ENCODE assay signal across 21 cellular contexts in genomic region chr7:107691713-107692112, GRCh38. TPM values are rescaled to one million over a fixed set of nuclear protein-coding genes. Genes with fewer than 3 reads are reported as not detected.
DNase-seq lines count a peak whose midpoint lies in the region; ATAC-seq and TF ChIP-seq lines count a peak whose summit lies in the region.
"Had no signal": no experiment of that assay in that cellular context is flagged by ENCODE, and none has a peak within 500 bp of the region (broad histone marks: within the 10 kb centered on the region; RNA-seq: fewer than 3 reads in every experiment).

No MANE protein-coding gene starts in this region.

- H3K27ac Mint-ChIP-seq in mesothelial cell of epicardium: no peak overlapping the region
- H3K27ac Mint-ChIP-seq: activated B cell treated with CpG ODN at 0.5 μM for 24 hours; activated naive CD8-positive, alpha-beta T cell treated with anti-CD3 and anti-CD28 coated beads, Interleukin-2, amount 10 ng/mL, durations not matched to agents 7 days and 5 days; activated T-cell treated with anti-CD3 and anti-CD28 coated beads, Interleukin-2, amount 50 U/mL, for 72 hours; stimulated activated memory B cell treated with anti-CD40 and anti-IgM and Interleukin-4, amounts not matched to agents 10 μg/mL and 1 μg/mL and 100 μg/mL, for 72 hours; T-helper 1 cell treated with Interleukin-12 subunit alpha and Interleukin-12 subunit beta and Interleukin-4 antibody, amounts not matched to agents 30 μg/mL and 1 μg/mL, for 36 hours had no signal

- peak; percentile 28 for DNase-seq in NCI-H82 (lab: John Stamatoyannopoulos, UW)
- no peak for DNase-seq in NCI-H82 treated with DMSO at 0.1 percent for 48 hours (lab: John Stamatoyannopoulos, UW; ENCODE audit: unreplicated experiment)
- DNase-seq in astrocyte of the hippocampus (ENCODE audit: low read depth, low spot score): peak; percentile 50
- DNase-seq in heart left ventricle: peak in 3 of 5 donors; percentile 36 to 50 (median 47)
- DNase-seq in smooth muscle cell of the brain vasculature (ENCODE audit: low read depth, low spot score): peak; percentile 43
- no peak for DNase-seq in coronary artery (ENCODE audit: low spot score)
- DNase-seq in mesothelial cell of epicardium (ENCODE audit: low spot score in 2 of 2, unreplicated experiment in 2 of 2): no peak
- DNase-seq: 8988T; activated B cell treated with CpG ODN at 0.5 μM for 24 hours; activated naive CD8-positive, alpha-beta T cell treated with anti-CD3 and anti-CD28 coated beads, Interleukin-2, amount 10 ng/mL, durations not matched to agents 7 days and 5 days; activated T-cell treated with anti-CD3 and anti-CD28 coated beads, Interleukin-2, amount 50 U/mL, for 72 hours; H7; NCI-H1417; pancreas; SHP77; stimulated activated CD4-positive, alpha-beta T cell treated with anti-CD3 and anti-CD28 coated beads, Interleukin-12 subunit alpha, Interleukin-12 subunit beta, amount 100 ng/mL, for 4 hours; transverse colon had no signal

- no peaks in the 10 kb centered on the region for H3K9me3 ChIP-seq in heart left ventricle
- H3K9me3 ChIP-seq: pancreas, transverse colon had no signal

- H3K4me3 ChIP-seq in heart left ventricle (peak overlapping the region in 4 of 12 donors; percentile 7 to 16 (median 13)), coronary artery (no peak overlapping the region)
- H3K4me3 ChIP-seq: pancreas, transverse colon had no signal

- no peak for TF ChIP-seq POLR2A in heart left ventricle (IDR thresholded peaks at IDR 0.05)

- TF ChIP-seq CTCF in heart left ventricle (IDR thresholded peaks at IDR 0.05) (no peak), coronary artery (IDR thresholded peaks at IDR 0.05) (no peak), mesothelial cell of epicardium (IDR thresholded peaks at IDR 0.05; ENCODE audit: unreplicated experiment) (no peak)

- ATAC-seq in heart left ventricle (peak in 3 of 4 donors; percentile 76 to 81 (median 77)), HG02610 (IDR thresholded peaks at IDR 0.05; ENCODE audit: unreplicated experiment) (no peak)
- ATAC-seq: activated T-cell treated with anti-CD3 and anti-CD28 coated beads, Interleukin-2, amount 50 U/mL, for 72 hours; pancreas; stimulated activated memory B cell treated with anti-CD40 and anti-IgM and Interleukin-4, amounts not matched to agents 10 μg/mL and 1 μg/mL and 100 μg/mL, for 72 hours had no signal

- peaks cover 12% of the 10 kb centered on the region for H3K4me1 Mint-ChIP-seq in mesothelial cell of epicardium
- H3K4me1 Mint-ChIP-seq: activated B cell treated with CpG ODN at 0.5 μM for 24 hours; stimulated activated memory B cell treated with anti-CD40 and anti-IgM and Interleukin-4, amounts not matched to agents 10 μg/mL and 1 μg/mL and 100 μg/mL, for 72 hours had no signal

- H3K27me3 ChIP-seq in heart left ventricle: no peaks in the 10 kb centered on the region
- H3K27me3 ChIP-seq: pancreas, transverse colon had no signal

- peaks cover 37% of the 10 kb centered on the region for H3K27me3 Mint-ChIP-seq in mesothelial cell of epicardium (ENCODE audit: low read depth)
- H3K27me3 Mint-ChIP-seq: stimulated activated memory B cell treated with anti-CD40 and anti-IgM and Interleukin-4, amounts not matched to agents 10 μg/mL and 1 μg/mL and 100 μg/mL, for 72 hours had no signal

- WGBS in heart left ventricle, 4 donors: 33 to 42% (median 35%) methylated on average over 3 of the region's 3 CpGs

- no peaks in the 10 kb centered on the region for H3K9me3 Mint-ChIP-seq in mesothelial cell of epicardium
- H3K9me3 Mint-ChIP-seq: activated B cell treated with CpG ODN at 0.5 μM for 24 hours; activated naive CD8-positive, alpha-beta T cell treated with anti-CD3 and anti-CD28 coated beads, Interleukin-2, amount 10 ng/mL, durations not matched to agents 7 days and 5 days; activated T-cell treated with anti-CD3 and anti-CD28 coated beads, Interleukin-2, amount 50 U/mL, for 72 hours; stimulated activated memory B cell treated with anti-CD40 and anti-IgM and Interleukin-4, amounts not matched to agents 10 μg/mL and 1 μg/mL and 100 μg/mL, for 72 hours; T-helper 1 cell treated with Interleukin-12 subunit alpha and Interleukin-12 subunit beta and Interleukin-4 antibody, amounts not matched to agents 30 μg/mL and 1 μg/mL, for 36 hours had no signal

- H3K27ac ChIP-seq in heart left ventricle (peak overlapping the region in 1 of 12 donors; percentile 49), coronary artery (no peak overlapping the region)
- H3K27ac ChIP-seq: C4-2B, pancreas, transverse colon had no signal

- H3K4me1 ChIP-seq in heart left ventricle: peaks cover 0 to 44% (median 22%) of the 10 kb centered on the region in 12 donors
- H3K4me1 ChIP-seq: pancreas, transverse colon had no signal

- no peaks in the 10 kb centered on the region for H3K36me3 ChIP-seq in heart left ventricle
- H3K36me3 ChIP-seq: pancreas, transverse colon had no signal

- H3K4me3 Mint-ChIP-seq in mesothelial cell of epicardium: no peak overlapping the region
- H3K4me3 Mint-ChIP-seq: activated B cell treated with CpG ODN at 0.5 μM for 24 hours; activated naive CD8-positive, alpha-beta T cell treated with anti-CD3 and anti-CD28 coated beads, Interleukin-2, amount 10 ng/mL, durations not matched to agents 7 days and 5 days; activated T-cell treated with anti-CD3 and anti-CD28 coated beads, Interleukin-2, amount 50 U/mL, for 72 hours; stimulated activated memory B cell treated with anti-CD40 and anti-IgM and Interleukin-4, amounts not matched to agents 10 μg/mL and 1 μg/mL and 100 μg/mL, for 72 hours; T-helper 1 cell treated with Interleukin-12 subunit alpha and Interleukin-12 subunit beta and Interleukin-4 antibody, amounts not matched to agents 30 μg/mL and 1 μg/mL, for 36 hours had no signal

- intact Hi-C loops in heart left ventricle (cut with DNase I): no loop called here

- no peaks in the 10 kb centered on the region for H3K36me3 Mint-ChIP-seq in mesothelial cell of epicardium
- H3K36me3 Mint-ChIP-seq: activated naive CD8-positive, alpha-beta T cell treated with anti-CD3 and anti-CD28 coated beads, Interleukin-2, amount 10 ng/mL, durations not matched to agents 7 days and 5 days had no signal

RNA-seq across cellular contexts. Expression of gene SLC26A4, which starts 31.1 kb away (rescaled TPM):
- total RNA-seq in heart left ventricle (1 to 10 TPM in 3 of 9 donors, under 1 TPM in 6; 0.19 to 1.8 (median 0.45) TPM), mesothelial cell of epicardium (0.14 to 0.16 TPM in 2 of 3 replicates, not detected in the other)
- polyA plus RNA-seq in heart left ventricle: under 1 TPM; 0.21 to 0.30 TPM
- total RNA-seq: H7 had no signal

RNA-seq across cellular contexts. Expression of gene CBLL1, which starts 52.2 kb away (rescaled TPM):
- total RNA-seq in heart left ventricle (10 to 100 TPM; 17.1 to 39.8 (median 24.3) TPM), mesothelial cell of epicardium (25.3 to 28.6 TPM (median 27.5 TPM) in 3 replicates)
- 10 to 100 TPM in 1 of 2 donors, 1 to 10 TPM in 1; 5.0 to 11.3 TPM for polyA plus RNA-seq in heart left ventricle

Comparison
In these comparisons a context has a peak if more than half of its experiments do, and no peak if none do; other contexts are left out.
1. DNase-seq: peak in NCI-H82 (single experiment), astrocyte of the hippocampus (single experiment), heart left ventricle (3 of 5) and smooth muscle cell of the brain vasculature (single experiment); none in NCI-H82 treated with DMSO at 0.1 percent for 48 hours (single experiment), coronary artery (single experiment) and mesothelial cell of epicardium (0 of 2).